In genomic region chr4:99832854-99833253, GRCh38 we compare ENCODE assay signal across 33 cellular contexts. TPM values are rescaled to one million over a fixed set of nuclear protein-coding genes. Genes with fewer than 3 reads are reported as not detected.
"Had no signal": no experiment of that assay in that cellular context is flagged by ENCODE, and none has a peak within 500 bp of the region (broad histone marks: within the 10 kb centered on the region; RNA-seq: fewer than 3 reads in every experiment).

No MANE protein-coding gene starts in this region.

- H3K27ac ChIP-seq: adrenal gland, cardiac muscle cell, dorsolateral prefrontal cortex, upper lobe of right lung had no signal

- H3K9me3 ChIP-seq: adrenal gland, ascending aorta, mucosa of descending colon, upper lobe of right lung had no signal

- H3K36me3 ChIP-seq: adrenal gland, ascending aorta, cardiac muscle cell, upper lobe of right lung had no signal

- H3K4me1 Mint-ChIP-seq: brain had no signal

- H3K4me3 ChIP-seq: adrenal gland, ascending aorta, cardiac muscle cell, coronary artery, dorsolateral prefrontal cortex, mucosa of descending colon, smooth muscle cell, upper lobe of right lung had no signal

- H3K36me3 Mint-ChIP-seq: brain; natural killer cell treated with Interleukin-12 subunit alpha and Interleukin-12 subunit beta and Interleukin-15 and Interleukin-18, amount 100 ng/mL, for 72 hours had no signal

- H3K27me3 ChIP-seq: adrenal gland, ascending aorta, cardiac muscle cell, dorsolateral prefrontal cortex, upper lobe of right lung had no signal

- DNase-seq: activated CD4-positive, alpha-beta T cell treated with anti-CD3 and anti-CD28 coated beads for 36 hours; activated CD4-positive, alpha-beta T cell treated with anti-CD3 and anti-CD28 coated beads, Interleukin-2, amount 50 U/mL, for 48 hours; activated CD4-positive, CD25-positive, alpha-beta regulatory T cell; activated CD8-positive, alpha-beta memory T cell treated with anti-CD3 and anti-CD28 coated beads for 24 hours; activated effector memory CD4-positive, alpha-beta T cell treated with Interleukin-2 at 50 U/mL for 16 hours; activated naive CD4-positive, alpha-beta T cell treated with Interleukin-2 at 50 U/mL for 16 hours; adrenal gland; cerebellar nuclear complex; dorsolateral prefrontal cortex; effector memory CD4-positive, alpha-beta T cell; foreskin melanocyte; left ventricle myocardium superior; stimulated activated CD4-positive, alpha-beta T cell treated with anti-CD3 and anti-CD28 coated beads, Interleukin-1b, Interleukin-23, amount 100 ng/mL, for 48 hours; stimulated activated CD4-positive, alpha-beta T cell treated with anti-CD3 and anti-CD28 coated beads, Interleukin-4, amount 100 ng/mL, for 4 hours; stimulated activated CD8-positive, alpha-beta memory T cell treated with anti-CD3 and anti-CD28 coated beads, Interleukin-4, amount 100 ng/mL, for 48 hours; stimulated activated naive CD8-positive, alpha-beta T cell treated with anti-CD3 and anti-CD28 coated beads, Interleukin-15, amount 100 ng/mL, for 72 hours; substantia nigra; T-helper 1 cell; upper lobe of right lung had no signal

- H3K4me1 ChIP-seq: adrenal gland had no signal

- ATAC-seq: activated CD4-positive, alpha-beta T cell treated with anti-CD3 and anti-CD28 coated beads for 36 hours; left ventricle myocardium superior; natural killer cell treated with Interleukin-12 subunit alpha and Interleukin-12 subunit beta and Interleukin-15 and Interleukin-18, amount 100 ng/mL, for 72 hours; sciatic nerve; stimulated activated memory B cell treated with anti-CD40 and anti-IgM and Interleukin-4, amounts not matched to agents 10 μg/mL and 1 μg/mL and 100 μg/mL, for 72 hours; stimulated activated naive CD8-positive, alpha-beta T cell treated with anti-CD3 and anti-CD28 coated beads, Interleukin-15, amount 100 ng/mL, for 72 hours had no signal

- H3K27ac Mint-ChIP-seq: activated CD4-positive, alpha-beta T cell treated with anti-CD3 and anti-CD28 coated beads for 36 hours; brain; natural killer cell treated with Interleukin-12 subunit alpha and Interleukin-12 subunit beta and Interleukin-15 and Interleukin-18, amount 100 ng/mL, for 72 hours; progenitor cell of endocrine pancreas; stimulated activated memory B cell treated with anti-CD40 and anti-IgM and Interleukin-4, amounts not matched to agents 10 μg/mL and 1 μg/mL and 100 μg/mL, for 72 hours; stimulated activated naive CD8-positive, alpha-beta T cell treated with anti-CD3 and anti-CD28 coated beads, Interleukin-15, amount 100 ng/mL, for 72 hours had no signal

- H3K27me3 Mint-ChIP-seq: activated CD4-positive, alpha-beta T cell treated with anti-CD3 and anti-CD28 coated beads for 36 hours; activated naive CD8-positive, alpha-beta T cell; brain; natural killer cell treated with Interleukin-12 subunit alpha and Interleukin-12 subunit beta and Interleukin-15 and Interleukin-18, amount 100 ng/mL, for 72 hours; progenitor cell of endocrine pancreas; stimulated activated memory B cell treated with anti-CD40 and anti-IgM and Interleukin-4, amounts not matched to agents 10 μg/mL and 1 μg/mL and 100 μg/mL, for 72 hours; stimulated activated naive CD8-positive, alpha-beta T cell treated with anti-CD3 and anti-CD28 coated beads, Interleukin-15, amount 100 ng/mL, for 72 hours had no signal

- H3K9me3 Mint-ChIP-seq: brain; natural killer cell treated with Interleukin-12 subunit alpha and Interleukin-12 subunit beta and Interleukin-15 and Interleukin-18, amount 100 ng/mL, for 72 hours; stimulated activated memory B cell treated with anti-CD40 and anti-IgM and Interleukin-4, amounts not matched to agents 10 μg/mL and 1 μg/mL and 100 μg/mL, for 72 hours; stimulated activated naive CD8-positive, alpha-beta T cell treated with anti-CD3 and anti-CD28 coated beads, Interleukin-15, amount 100 ng/mL, for 72 hours had no signal

- H3K4me3 Mint-ChIP-seq: activated CD4-positive, alpha-beta T cell treated with anti-CD3 and anti-CD28 coated beads for 36 hours; activated naive CD8-positive, alpha-beta T cell; brain; natural killer cell treated with Interleukin-12 subunit alpha and Interleukin-12 subunit beta and Interleukin-15 and Interleukin-18, amount 100 ng/mL, for 72 hours; stimulated activated memory B cell treated with anti-CD40 and anti-IgM and Interleukin-4, amounts not matched to agents 10 μg/mL and 1 μg/mL and 100 μg/mL, for 72 hours; stimulated activated naive CD8-positive, alpha-beta T cell treated with anti-CD3 and anti-CD28 coated beads, Interleukin-15, amount 100 ng/mL, for 72 hours had no signal

- H3K4me2 ChIP-seq: smooth muscle cell had no signal

RNA-seq across cellular contexts. Expression of gene DAPP1, which starts 16.2 kb away (rescaled TPM):
- total RNA-seq: ascending aorta, lung microvascular endothelial cell, myocyte, osteocyte had no signal
- polyA plus RNA-seq: cardiac muscle cell had no signal
